In the genomic region with DNA sequence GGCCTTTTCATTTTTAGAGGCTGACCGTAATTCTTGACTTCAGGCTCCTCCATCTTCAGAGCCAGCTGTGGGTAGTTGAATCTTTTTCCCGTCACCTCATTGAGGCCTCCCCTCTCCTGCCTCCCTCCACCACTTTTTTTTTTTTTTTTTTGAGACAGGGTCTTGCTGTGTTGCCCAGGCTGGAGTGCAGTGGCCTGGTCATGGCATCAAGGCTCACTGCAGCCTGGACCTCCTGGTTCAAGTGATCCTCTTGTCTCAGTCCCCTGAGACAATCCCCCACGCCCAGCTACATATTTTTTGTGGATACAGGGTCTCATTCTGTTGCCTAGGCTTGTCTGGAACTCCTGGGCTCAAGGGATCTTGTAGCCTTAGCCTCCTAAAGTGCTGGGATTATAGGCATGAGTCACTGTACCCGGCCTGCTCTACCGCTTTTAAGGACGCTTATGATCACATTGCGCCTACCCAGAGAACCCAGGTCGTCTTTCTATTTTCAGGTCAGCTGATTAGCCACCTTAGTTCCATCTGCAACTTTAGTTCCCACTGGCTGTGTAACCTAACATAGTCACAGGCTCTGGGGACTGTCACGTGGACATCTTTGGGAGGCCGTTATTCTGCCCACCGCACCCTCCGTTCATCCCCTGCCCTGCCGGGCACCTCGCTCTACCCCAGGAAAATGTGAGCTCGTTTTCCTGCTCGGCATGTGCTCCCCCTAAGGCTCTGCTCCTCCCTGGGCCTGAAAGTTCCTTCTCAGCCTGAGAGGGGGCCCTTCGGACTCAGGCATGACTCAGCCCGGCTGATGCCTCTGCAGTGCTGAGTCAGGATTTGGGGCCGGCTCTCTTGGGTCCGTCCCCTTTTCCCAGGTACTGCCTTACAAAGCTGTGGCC, we compare ENCODE assay signal across 13 cellular contexts. TPM values are rescaled to one million over a fixed set of nuclear protein-coding genes. Genes with fewer than 3 reads are reported as not detected.
A peak's percentile ranks its signal among the peaks of the same experiment; 100 is the strongest.
DNase-seq lines count a peak whose midpoint lies in the region; ATAC-seq, FAIRE-seq and TF ChIP-seq lines count a peak whose summit lies in the region.
"Had no signal": no experiment of that assay in that cellular context is flagged by ENCODE, and none has a peak within 500 bp of the region (broad histone marks: within the 10 kb centered on the region; RNA-seq: fewer than 3 reads in every experiment).

No MANE protein-coding gene starts in this region.

- H3K4me3 ChIP-seq in bronchial epithelial cell (ENCODE audit: low read depth, low read length) (no peak overlapping the region), left lung (no peak overlapping the region)

- H3K4me1 ChIP-seq in left lung, result peaks cover 0 to 39% of the 10 kb centered on the region in 2 donors

- no peaks in the 10 kb centered on the region for H3K9me3 Mint-ChIP-seq in stimulated activated naive CD8-positive, alpha-beta T cell treated with anti-CD3 and anti-CD28 coated beads, Interleukin-15, amount 100 ng/mL, for 72 hours

- no peak overlapping the region for H3K27ac Mint-ChIP-seq in stimulated activated naive CD8-positive, alpha-beta T cell treated with anti-CD3 and anti-CD28 coated beads, Interleukin-15, amount 100 ng/mL, for 72 hours
- H3K27ac Mint-ChIP-seq: activated naive CD8-positive, alpha-beta T cell had no signal

- FAIRE-seq in bronchial epithelial cell (lab: Jason Lieb, UNC), result no peak

- ATAC-seq in left lung, result peak; percentile 32
- ATAC-seq in HG03457 (IDR thresholded peaks at IDR 0.05; ENCODE audit: unreplicated experiment), result no peak
- ATAC-seq in stimulated activated naive CD8-positive, alpha-beta T cell treated with anti-CD3 and anti-CD28 coated beads, Interleukin-15, amount 100 ng/mL, for 72 hours, result no peak

- H3K27me3 ChIP-seq in bronchial epithelial cell (ENCODE audit: control insufficient read depth, insufficient read depth, low read length), result peaks cover 5% of the 10 kb centered on the region
- peaks cover 0 to 29% of the 10 kb centered on the region in 2 donors for H3K27me3 ChIP-seq in left lung

- TF ChIP-seq CTCF in bronchial epithelial cell (IDR thresholded peaks at IDR 0.05; ENCODE audit: insufficient read depth, low read length, severe bottlenecking) (no peak), left lung (IDR thresholded peaks at IDR 0.05) (no peak)

- no peaks in the 10 kb centered on the region for H3K9me3 ChIP-seq in left lung

- no peak overlapping the region for H3K4me3 Mint-ChIP-seq in stimulated activated naive CD8-positive, alpha-beta T cell treated with anti-CD3 and anti-CD28 coated beads, Interleukin-15, amount 100 ng/mL, for 72 hours
- H3K4me3 Mint-ChIP-seq: activated naive CD8-positive, alpha-beta T cell had no signal

- intact Hi-C loops in left lung (cut with DNase I), result no loop called here

- no peaks in the 10 kb centered on the region for H3K36me3 ChIP-seq in bronchial epithelial cell (ENCODE audit: control insufficient read depth, insufficient read depth, low read length)
- peaks cover 0 to 58% of the 10 kb centered on the region in 2 donors for H3K36me3 ChIP-seq in left lung

- peaks cover 14% of the 10 kb centered on the region for H3K4me1 Mint-ChIP-seq in stimulated activated naive CD8-positive, alpha-beta T cell treated with anti-CD3 and anti-CD28 coated beads, Interleukin-15, amount 100 ng/mL, for 72 hours

- no peak overlapping the region for H3K27ac ChIP-seq in left lung
- H3K27ac ChIP-seq: KMS-11 had no signal

- H3K27me3 Mint-ChIP-seq in stimulated activated naive CD8-positive, alpha-beta T cell treated with anti-CD3 and anti-CD28 coated beads, Interleukin-15, amount 100 ng/mL, for 72 hours, result peaks cover 36% of the 10 kb centered on the region

- DNase-seq in 8988T (peak; percentile 68), HT1080 (ENCODE audit: low read depth) (peak; percentile 86), bronchial epithelial cell (ENCODE audit: low read depth) (peak; percentile 63), left lung (peak; percentile 41 to 42), NCI-H345 (lab: John Stamatoyannopoulos, UW) (no peak), DMS 273 (lab: John Stamatoyannopoulos, UW; ENCODE audit: unreplicated experiment) (no peak)
- DNase-seq in stimulated activated naive CD8-positive, alpha-beta T cell treated with anti-CD3 and anti-CD28 coated beads, Interleukin-15, amount 100 ng/mL, for 72 hours, result no peak
- DNase-seq: SW 1271 had no signal

RNA-seq across cellular contexts. Expression of a gene that starts 13.4 kb away (rescaled TPM):
- total RNA-seq in HT1080 (2014; rRNA removed; shearing (Covaris generic)), result 17.6 and 26.1 TPM in 2 replicates
- polyA plus RNA-seq in HT1080 (2015; cell fraction: cytosol; rRNA removed), result 23.3 and 23.8 TPM in 2 replicates
- 59.9 and 65.3 TPM in 2 replicates for polyA plus RNA-seq in HT1080 (2015; cell fraction: nucleus; rRNA removed)
- 5.3 and 21.1 TPM in 2 replicates for total RNA-seq in bronchial epithelial cell
- total RNA-seq in left lung, result 100 to 1,000 TPM in 1 of 2 donors, 10 to 100 TPM in 1; 76.5 to 237 TPM

RNA-seq across cellular contexts. Expression of a gene that starts 42.1 kb away (rescaled TPM):
- total RNA-seq in HT1080 (2014; rRNA removed; shearing (Covaris generic)), result not detected in 2 replicates
- polyA plus RNA-seq in HT1080 (2015; cell fraction: cytosol; rRNA removed), result 0.37 TPM in 1 of 2 replicates, not detected in the other
- 0.25 TPM in 1 of 2 replicates, not detected in the other for polyA plus RNA-seq in HT1080 (2015; cell fraction: nucleus; rRNA removed)
- total RNA-seq in bronchial epithelial cell (0.26 TPM in 1 of 2 replicates, not detected in the other), left lung (1 to 10 TPM; 3.0 to 4.0 TPM)
- polyA plus RNA-seq: BJ had no signal

RNA-seq across cellular contexts. Expression of a gene that starts 52.6 kb away (rescaled TPM):
- not detected in 2 replicates for total RNA-seq in HT1080 (2014; rRNA removed; shearing (Covaris generic))
- polyA plus RNA-seq in HT1080 (2015; cell fraction: cytosol; rRNA removed), result not detected in 2 replicates
- not detected in 2 replicates for polyA plus RNA-seq in HT1080 (2015; cell fraction: nucleus; rRNA removed)
- total RNA-seq in bronchial epithelial cell, result not detected in 2 replicates
- total RNA-seq in left lung, result not detected
- total RNA-seq: kidney epithelial cell had no signal
- polyA plus RNA-seq: BJ had no signal

Comparison
In these comparisons a context has a peak if more than half of its experiments do, and no peak if none do; other contexts are left out.
1. DNase-seq: peak in 8988T (single experiment), HT1080 (single experiment), bronchial epithelial cell (single experiment) and left lung (2 of 2); none in stimulated activated naive CD8-positive, alpha-beta T cell treated with anti-CD3 and anti-CD28 coated beads, Interleukin-15, amount 100 ng/mL, for 72 hours (0 of 2), NCI-H345 (single experiment) and DMS 273 (single experiment).